41 cellular contexts compared by ENCODE assay signal in the genomic region with DNA sequence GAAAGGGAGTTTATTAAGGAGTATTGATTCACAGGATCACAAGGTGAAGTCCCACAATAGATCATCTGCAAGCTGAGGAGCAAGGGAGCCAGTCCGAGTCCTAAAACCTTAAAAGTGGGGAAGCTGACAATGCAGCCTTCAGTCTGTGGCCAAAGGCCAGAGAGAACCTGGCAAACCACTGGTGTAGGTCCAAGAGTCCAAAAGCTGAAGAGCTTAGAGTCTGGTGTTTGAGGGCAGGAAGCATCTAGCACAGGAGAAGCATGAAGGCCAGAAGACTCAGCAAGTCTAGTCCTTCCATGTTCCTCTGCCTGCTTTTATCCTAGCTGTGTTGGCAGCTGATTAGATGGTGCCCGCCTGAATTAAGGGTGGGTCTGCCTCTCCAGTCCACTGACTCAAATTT.
"Had no signal": no experiment of that assay in that cellular context is flagged by ENCODE, and none has a peak within 500 bp of the region (broad histone marks: within the 10 kb centered on the region; RNA-seq: fewer than 3 reads in every experiment).

No MANE protein-coding gene starts in this region.

- ATAC-seq: activated naive CD4-positive, alpha-beta T cell treated with anti-CD3 and anti-CD28 coated beads, Interleukin-2, amount 50 U/mL, for 72 hours; activated naive CD8-positive, alpha-beta T cell treated with anti-CD3 and anti-CD28 coated beads, Interleukin-2, amount 50 U/mL, for 24 hours; activated T-cell treated with anti-CD3 and anti-CD28 coated beads, Interleukin-2, amount 50 U/mL, for 4 hours; activated T-cell treated with anti-CD3 and anti-CD28 coated beads, Interleukin-2, amount 50 U/mL, for 72 hours; activated T-helper 17 cell treated with anti-CD3 and anti-CD28 coated beads, Interleukin-2, amount 50 U/mL, for 72 hours; body of pancreas had no signal

- H3K9me3 ChIP-seq: adrenal gland, ascending aorta, body of pancreas had no signal

- H3K27ac Mint-ChIP-seq: activated naive CD4-positive, alpha-beta T cell treated with anti-CD3 and anti-CD28 coated beads for 36 hours; activated naive CD4-positive, alpha-beta T cell treated with anti-CD3 and anti-CD28 coated beads, Interleukin-2, amount 10 ng/mL, durations not matched to agents 7 days and 5 days; activated naive CD4-positive, alpha-beta T cell treated with anti-CD3 and anti-CD28 coated beads, Interleukin-2, amount 50 U/mL, for 24 hours; activated naive CD4-positive, alpha-beta T cell treated with anti-CD3 and anti-CD28 coated beads, Interleukin-2, amount 50 U/mL, for 72 hours; activated naive CD8-positive, alpha-beta T cell; activated naive CD8-positive, alpha-beta T cell treated with anti-CD3 and anti-CD28 coated beads for 36 hours; activated naive CD8-positive, alpha-beta T cell treated with anti-CD3 and anti-CD28 coated beads, Interleukin-2, amount 10 ng/mL, durations not matched to agents 7 days and 5 days; activated naive CD8-positive, alpha-beta T cell treated with anti-CD3 and anti-CD28 coated beads, Interleukin-2, amount 50 U/mL, for 24 hours; activated T-cell treated with anti-CD3 and anti-CD28 coated beads, Interleukin-2, amount 50 U/mL, for 24 hours; activated T-cell treated with anti-CD3 and anti-CD28 coated beads, Interleukin-2, amount 50 U/mL, for 72 hours; activated T-helper 1 cell treated with anti-CD3 and anti-CD28 coated beads, Interleukin-12 subunit alpha, Interleukin-12 subunit beta, Interleukin-2, Interleukin-4 antibody, amounts not matched to agents 30 ng/mL and 10 ng/mL and 1 ng/mL, durations not matched to agents 14 hours and 24 hours and 36 hours; activated T-helper 17 cell treated with anti-CD3 and anti-CD28 coated beads, Interleukin-2, amount 50 U/mL, for 72 hours; activated T-helper 2 cell treated with anti-CD3 and anti-CD28 coated beads, Interferon-gamma antibody, Interleukin-2, Interleukin-4, amounts not matched to agents 10 μg/mL and 5 μg/mL and 100 μg/mL, durations not matched to agents 14 hours and 24 hours and 36 hours; brain had no signal

- FAIRE-seq: astrocyte, bronchial epithelial cell had no signal

- H3K4me3 ChIP-seq: adrenal gland, ascending aorta, body of pancreas, breast epithelium, cardiac muscle cell had no signal

- H3K27me3 ChIP-seq: adrenal gland, ascending aorta, body of pancreas, brain microvascular endothelial cell, breast epithelium, cardiac muscle cell had no signal

- H3K36me3 ChIP-seq: adrenal gland, ascending aorta, brain microvascular endothelial cell, breast epithelium, cardiac muscle cell had no signal

- H3K36me3 Mint-ChIP-seq: activated naive CD4-positive, alpha-beta T cell treated with anti-CD3 and anti-CD28 coated beads, Interleukin-2, amount 10 ng/mL, durations not matched to agents 7 days and 5 days; activated naive CD4-positive, alpha-beta T cell treated with anti-CD3 and anti-CD28 coated beads, Interleukin-2, amount 50 U/mL, for 24 hours; activated naive CD4-positive, alpha-beta T cell treated with anti-CD3 and anti-CD28 coated beads, Interleukin-2, amount 50 U/mL, for 72 hours; activated naive CD8-positive, alpha-beta T cell; activated naive CD8-positive, alpha-beta T cell treated with anti-CD3 and anti-CD28 coated beads for 36 hours; activated naive CD8-positive, alpha-beta T cell treated with anti-CD3 and anti-CD28 coated beads, Interleukin-2, amount 10 ng/mL, durations not matched to agents 7 days and 5 days; brain had no signal

- H3K27ac ChIP-seq: adrenal gland, ascending aorta, body of pancreas, brain microvascular endothelial cell, breast epithelium, cardiac muscle cell had no signal

- H3K27me3 Mint-ChIP-seq: activated naive CD4-positive, alpha-beta T cell treated with anti-CD3 and anti-CD28 coated beads, Interleukin-2, amount 10 ng/mL, durations not matched to agents 7 days and 5 days; activated naive CD4-positive, alpha-beta T cell treated with anti-CD3 and anti-CD28 coated beads, Interleukin-2, amount 50 U/mL, for 24 hours; activated naive CD8-positive, alpha-beta T cell; activated naive CD8-positive, alpha-beta T cell treated with anti-CD3 and anti-CD28 coated beads for 36 hours; activated naive CD8-positive, alpha-beta T cell treated with anti-CD3 and anti-CD28 coated beads, Interleukin-2, amount 10 ng/mL, durations not matched to agents 7 days and 5 days; activated naive CD8-positive, alpha-beta T cell treated with anti-CD3 and anti-CD28 coated beads, Interleukin-2, amount 50 U/mL, for 24 hours; activated T-cell treated with anti-CD3 and anti-CD28 coated beads, Interleukin-2, amount 50 U/mL, for 24 hours; activated T-helper 17 cell treated with anti-CD3 and anti-CD28 coated beads, Interleukin-2, amount 50 U/mL, for 72 hours; brain; central memory CD8-positive, alpha-beta T cell had no signal

- H3K4me1 Mint-ChIP-seq: activated naive CD4-positive, alpha-beta T cell treated with anti-CD3 and anti-CD28 coated beads, Interleukin-2, amount 10 ng/mL, durations not matched to agents 7 days and 5 days; activated naive CD4-positive, alpha-beta T cell treated with anti-CD3 and anti-CD28 coated beads, Interleukin-2, amount 50 U/mL, for 24 hours; activated naive CD8-positive, alpha-beta T cell treated with anti-CD3 and anti-CD28 coated beads for 36 hours; activated naive CD8-positive, alpha-beta T cell treated with anti-CD3 and anti-CD28 coated beads, Interleukin-2, amount 10 ng/mL, durations not matched to agents 7 days and 5 days; activated naive CD8-positive, alpha-beta T cell treated with anti-CD3 and anti-CD28 coated beads, Interleukin-2, amount 50 U/mL, for 24 hours; activated T-helper 17 cell treated with anti-CD3 and anti-CD28 coated beads, Interleukin-2, amount 50 U/mL, for 72 hours; brain; central memory CD8-positive, alpha-beta T cell had no signal

- H3K4me1 ChIP-seq: adrenal gland, ascending aorta, body of pancreas, breast epithelium had no signal

- DNase-seq: activated effector memory CD4-positive, alpha-beta T cell treated with anti-CD3 and anti-CD28 coated beads, Interleukin-2, amount 50 U/mL, for 16 hours; activated effector memory CD4-positive, alpha-beta T cell treated with Interleukin-2 at 50 U/mL for 16 hours; activated gamma-delta T cell; activated gamma-delta T cell treated with Interleukin-2 at 50 U/mL for 16 hours; activated naive CD4-positive, alpha-beta T cell; activated naive CD4-positive, alpha-beta T cell treated with anti-CD3 and anti-CD28 coated beads for 36 hours; activated naive CD4-positive, alpha-beta T cell treated with anti-CD3 and anti-CD28 coated beads, Interleukin-2, amount 10 ng/mL, durations not matched to agents 7 days and 5 days; activated naive CD4-positive, alpha-beta T cell treated with anti-CD3 and anti-CD28 coated beads, Interleukin-2, amount 50 U/mL, for 16 hours; activated naive CD4-positive, alpha-beta T cell treated with Interleukin-2 at 50 U/mL for 16 hours; activated naive CD8-positive, alpha-beta T cell treated with anti-CD3 and anti-CD28 coated beads for 36 hours; activated naive CD8-positive, alpha-beta T cell treated with anti-CD3 and anti-CD28 coated beads, Interleukin-2, amount 10 ng/mL, durations not matched to agents 7 days and 5 days; activated naive CD8-positive, alpha-beta T cell treated with anti-CD3 and anti-CD28 coated beads, Interleukin-2, amount 50 U/mL, for 24 hours; activated T-cell treated with anti-CD3 and anti-CD28 coated beads for 4 hours; activated T-cell treated with anti-CD3 and anti-CD28 coated beads, Interleukin-2, amount 50 U/mL, for 1 hour; activated T-cell treated with anti-CD3 and anti-CD28 coated beads, Interleukin-2, amount 50 U/mL, for 24 hours; activated T-cell treated with anti-CD3 and anti-CD28 coated beads, Interleukin-2, amount 50 U/mL, for 4 hours; activated T-cell treated with anti-CD3 and anti-CD28 coated beads, Interleukin-2, amount 50 U/mL, for 48 hours; activated T-cell treated with anti-CD3 and anti-CD28 coated beads, Interleukin-2, amount 50 U/mL, for 72 hours; adrenal gland; amniotic stem cell; amygdala; anterior cingulate cortex; aorta; body of pancreas; brain microvascular endothelial cell; caudate nucleus; central memory CD4-positive, alpha-beta T cell; cerebellar nuclear complex had no signal

- H3K4me3 Mint-ChIP-seq: activated naive CD4-positive, alpha-beta T cell treated with anti-CD3 and anti-CD28 coated beads for 36 hours; activated naive CD4-positive, alpha-beta T cell treated with anti-CD3 and anti-CD28 coated beads, Interleukin-2, amount 10 ng/mL, durations not matched to agents 7 days and 5 days; activated naive CD4-positive, alpha-beta T cell treated with anti-CD3 and anti-CD28 coated beads, Interleukin-2, amount 50 U/mL, for 24 hours; activated naive CD8-positive, alpha-beta T cell; activated naive CD8-positive, alpha-beta T cell treated with anti-CD3 and anti-CD28 coated beads for 36 hours; activated naive CD8-positive, alpha-beta T cell treated with anti-CD3 and anti-CD28 coated beads, Interleukin-2, amount 10 ng/mL, durations not matched to agents 7 days and 5 days; activated naive CD8-positive, alpha-beta T cell treated with anti-CD3 and anti-CD28 coated beads, Interleukin-2, amount 50 U/mL, for 24 hours; activated T-cell treated with anti-CD3 and anti-CD28 coated beads, Interleukin-2, amount 50 U/mL, for 24 hours; activated T-cell treated with anti-CD3 and anti-CD28 coated beads, Interleukin-2, amount 50 U/mL, for 4 hours; activated T-cell treated with anti-CD3 and anti-CD28 coated beads, Interleukin-2, amount 50 U/mL, for 72 hours; activated T-helper 1 cell treated with anti-CD3 and anti-CD28 coated beads, Interleukin-12 subunit alpha, Interleukin-12 subunit beta, Interleukin-2, Interleukin-4 antibody, amounts not matched to agents 30 ng/mL and 10 ng/mL and 1 ng/mL, durations not matched to agents 14 hours and 24 hours and 36 hours; activated T-helper 17 cell treated with anti-CD3 and anti-CD28 coated beads, Interleukin-2, amount 50 U/mL, for 72 hours; brain; central memory CD8-positive, alpha-beta T cell had no signal
